In genomic region chr10:79431891-79432831, GRCh38 we compare ENCODE assay signal across 12 cellular contexts. TPM values are rescaled to one million over a fixed set of nuclear protein-coding genes. Genes with fewer than 3 reads are reported as not detected.
DNase-seq lines count a peak whose midpoint lies in the region; ATAC-seq and TF ChIP-seq lines count a peak whose summit lies in the region.
"Had no signal": no experiment of that assay in that cellular context is flagged by ENCODE, and none has a peak within 500 bp of the region (broad histone marks: within the 10 kb centered on the region; RNA-seq: fewer than 3 reads in every experiment).

No MANE protein-coding gene starts in this region.

- H4K20me1 ChIP-seq in IMR-90 (ENCODE audit: insufficient read depth, low read length) (peaks cover 3% of the 10 kb centered on the region; the same call in 1 of the 2 replicates), neural progenitor cell (ENCODE audit: low read depth) (peaks cover 11% of the 10 kb centered on the region)

- no peak for TF ChIP-seq CTCF in IMR-90 (conservative IDR thresholded peaks at IDR 0.05; ENCODE audit: low read depth, low read length)
- TF ChIP-seq CTCF in esophagus muscularis mucosa (IDR thresholded peaks at IDR 0.05), result no peak
- no peak for TF ChIP-seq CTCF in neural progenitor cell (IDR thresholded peaks at IDR 0.05)
- TF ChIP-seq CTCF in thoracic aorta (IDR thresholded peaks at IDR 0.05), result no peak

- 0 out of 2 replicates have a peak overlapping the region, but pooled peaks have one; percentile 3 for H2BK20ac ChIP-seq in IMR-90 (ENCODE audit: low read depth, low read length)

- TF ChIP-seq RAD21 in IMR-90 (IDR thresholded peaks at IDR 0.05; ENCODE audit: low read length), result no peak

- peak overlapping the region; percentile 59; the same call in 1 of the 2 replicates for H2AK5ac ChIP-seq in IMR-90 (ENCODE audit: low read depth, low read length)

- dilution Hi-C loops in IMR-90 (cut with HindIII; ENCODE audit: low sequenced_read_pairs, unreplicated experiment), result no loop called here

- H3K4me1 ChIP-seq in IMR-90 (ENCODE audit: control insufficient read depth, insufficient read depth, low read length) (peaks cover 65% of the 10 kb centered on the region), esophagus muscularis mucosa (peaks cover 66 to 76% (median 75%) of the 10 kb centered on the region in 4 donors), neural progenitor cell (peaks cover 22% of the 10 kb centered on the region), thoracic aorta (ENCODE audit: control insufficient read depth in 1 of 2, low read depth in 2 of 2) (peaks cover 34 to 65% of the 10 kb centered on the region in 2 donors)
- H3K4me1 ChIP-seq: parathyroid adenoma had no signal

- peaks cover 45% of the 10 kb centered on the region for H3K9me1 ChIP-seq in IMR-90 (ENCODE audit: insufficient read depth, low read length)

- H2BK15ac ChIP-seq in IMR-90 (ENCODE audit: low read depth, low read length), result no peak overlapping the region

- peak overlapping the region; percentile 35; the same call in 1 of the 2 replicates for H4K5ac ChIP-seq in IMR-90 (ENCODE audit: low read depth, low read length)

- POLR2A ChIA-PET in IMR-90 (lab: Charles Lee; ENCODE audit: unreplicated experiment), result no interaction called here

- peaks cover 51 to 83% of the 10 kb centered on the region in 2 experiments for H3K79me1 ChIP-seq in IMR-90 (ENCODE audit: low read depth in 1 of 2, low read length in 2 of 2)

- H3K14ac ChIP-seq in IMR-90 (replicated peaks; ENCODE audit: low read depth, low read length), result peak overlapping the region; percentile 36

- H2BK5ac ChIP-seq in IMR-90 (ENCODE audit: low read depth, low read length, poor library complexity, severe bottlenecking), result peak overlapping the region; percentile 15

- peak overlapping the region; percentile 78 for H3K4ac ChIP-seq in IMR-90 (ENCODE audit: low read depth, low read length)

- BruUV-seq in IMR-90 (replicated peaks; lab: Mats Ljungman, UMichigan), result no TSS peak

- H2AK9ac ChIP-seq in IMR-90 (replicated peaks; ENCODE audit: low read depth, low read length, poor library complexity), result peak overlapping the region; percentile 60

- H3K4me3 Mint-ChIP-seq in neural progenitor cell, result no peak overlapping the region
- H3K4me3 Mint-ChIP-seq: activated T-cell treated with anti-CD3 and anti-CD28 coated beads, Interleukin-2, amount 50 U/mL, for 4 hours; CD8-positive, alpha-beta T cell had no signal

- no peaks in the 10 kb centered on the region for H3K9me3 Mint-ChIP-seq in neural progenitor cell
- H3K9me3 Mint-ChIP-seq: activated T-cell treated with anti-CD3 and anti-CD28 coated beads, Interleukin-2, amount 50 U/mL, for 4 hours had no signal

- no peaks in the 10 kb centered on the region for H3F3A ChIP-seq in neural progenitor cell (ENCODE audit: low read depth)

- peaks cover 4% of the 10 kb centered on the region for H3K27me3 Mint-ChIP-seq in neural progenitor cell (ENCODE audit: insufficient read depth, low read depth)

- peak overlapping the region; percentile 60 for H2BK120ac ChIP-seq in IMR-90 (ENCODE audit: low read depth, low read length)

- H3K36me3 Mint-ChIP-seq in neural progenitor cell, result peaks cover 2% of the 10 kb centered on the region
- H3K36me3 Mint-ChIP-seq: CD8-positive, alpha-beta T cell had no signal

- H3K4me3 ChIP-seq in IMR-90 (ENCODE audit: insufficient read depth, low read depth, low read length) (no peak overlapping the region), esophagus muscularis mucosa (no peak overlapping the region), neural progenitor cell (no peak overlapping the region), thoracic aorta (no peak overlapping the region)

- peak overlapping the region; percentile 36; the same call in 1 of the 2 replicates for H3K18ac ChIP-seq in IMR-90 (ENCODE audit: low read depth, low read length)

- H3K56ac ChIP-seq in IMR-90 (ENCODE audit: extremely low read depth, insufficient read depth, low read length), result 0 out of 2 replicates have a peak overlapping the region, but pooled peaks have one; percentile 9

- no peaks in the 10 kb centered on the region for H3K79me2 ChIP-seq in neural progenitor cell (ENCODE audit: low read depth)

- TF ChIP-seq EP300 in esophagus muscularis mucosa (IDR thresholded peaks at IDR 0.05), result no peak

- H3K23ac ChIP-seq in IMR-90 (ENCODE audit: low read depth, low read length), result 0 out of 2 replicates have a peak overlapping the region, but pooled peaks have one; percentile 1

- no peak for TF ChIP-seq POLR2A in IMR-90 (IDR thresholded peaks at IDR 0.05; ENCODE audit: low read depth, low read length)
- TF ChIP-seq POLR2A in esophagus muscularis mucosa (IDR thresholded peaks at IDR 0.05; ENCODE audit: low read depth), result no peak

- DNase-seq in IMR-90, result peak; percentile 53
- DNase-seq in esophagus muscularis mucosa (ENCODE audit: extremely low spot score), result no peak
- DNase-seq in neural progenitor cell (ENCODE audit: low spot score), result peak; percentile 23
- no peak for DNase-seq in thoracic aorta (ENCODE audit: low spot score)
- no peak for DNase-seq in OCI-M2 (lab: John Stamatoyannopoulos, UW; ENCODE audit: unreplicated experiment)
- DNase-seq in NCI-H2196 (lab: John Stamatoyannopoulos, UW; ENCODE audit: unreplicated experiment), result no peak
- DNase-seq in SIG-M5 (lab: John Stamatoyannopoulos, UW), result no peak
- DNase-seq in activated CD8-positive, alpha-beta memory T cell treated with anti-CD3 and anti-CD28 coated beads for 24 hours, result no peak
- DNase-seq: activated T-cell treated with anti-CD3 and anti-CD28 coated beads, Interleukin-2, amount 50 U/mL, for 4 hours; CD8-positive, alpha-beta T cell; stimulated activated CD4-positive, alpha-beta T cell treated with anti-CD3 and anti-CD28 coated beads, Interleukin-1b, Interleukin-23, amount 100 ng/mL, for 48 hours had no signal

- intact Hi-C loops in IMR-90 (cut with micrococcal nuclease) (no loop called here), esophagus muscularis mucosa (cut with DNase I) (no loop called here)

- ATAC-seq in IMR-90 (ENCODE audit: low read depth) (peak; percentile 63), thoracic aorta (ENCODE audit: insufficient number of reproducible peaks, low FRiP score, low read depth) (no peak)
- ATAC-seq: activated T-cell treated with anti-CD3 and anti-CD28 coated beads, Interleukin-2, amount 50 U/mL, for 4 hours; CD8-positive, alpha-beta T cell had no signal

- H3K27ac ChIP-seq in IMR-90 (ENCODE audit: insufficient read depth, low read length), result peak overlapping the region; percentile 42; the same call in 1 of the 2 replicates
- peak overlapping the region; percentile 94 to 97 (median 96) for H3K27ac ChIP-seq in esophagus muscularis mucosa (replicated peaks in 1 of 4)
- no peak overlapping the region for H3K27ac ChIP-seq in neural progenitor cell
- peak overlapping the region; percentile 55 to 91 for H3K27ac ChIP-seq in thoracic aorta
- H3K27ac ChIP-seq: parathyroid adenoma had no signal

- no peak overlapping the region for H3K9ac ChIP-seq in IMR-90 (ENCODE audit: low read depth, low read length)
- H3K9ac ChIP-seq in neural progenitor cell, result no peak overlapping the region
- H3K9ac ChIP-seq: parathyroid adenoma had no signal

- peak overlapping the region; percentile 73 for H4K91ac ChIP-seq in IMR-90 (ENCODE audit: insufficient read depth, low read depth, low read length)

- H3K4me1 Mint-ChIP-seq in neural progenitor cell, result peaks cover 15% of the 10 kb centered on the region

- H3K27me3 ChIP-seq in IMR-90 (ENCODE audit: control insufficient read depth, insufficient read depth, low read length), result no peaks in the 10 kb centered on the region
- H3K27me3 ChIP-seq in esophagus muscularis mucosa, result no peaks in the 10 kb centered on the region
- H3K27me3 ChIP-seq in neural progenitor cell, result no peaks in the 10 kb centered on the region
- H3K27me3 ChIP-seq in thoracic aorta (replicated peaks; ENCODE audit: insufficient read depth), result no peaks in the 10 kb centered on the region

- H3K9me3 ChIP-seq in IMR-90 (ENCODE audit: control insufficient read depth, insufficient read depth, low read length), result no peaks in the 10 kb centered on the region
- H3K9me3 ChIP-seq in esophagus muscularis mucosa, result no peaks in the 10 kb centered on the region
- H3K9me3 ChIP-seq in neural progenitor cell (ENCODE audit: low read depth), result no peaks in the 10 kb centered on the region
- H3K9me3 ChIP-seq in thoracic aorta, result no peaks in the 10 kb centered on the region

- in situ Hi-C loops in IMR-90 (cut with MboI; ENCODE audit: low sequenced_read_pairs), result no loop called here

- CTCF ChIA-PET in IMR-90 (lab: Yijun Ruan, JAX), result no interaction called here

- peak overlapping the region; percentile 37 for H2AFZ ChIP-seq in IMR-90 (replicated peaks; ENCODE audit: low read length, poor library complexity)
- no peak overlapping the region for H2AFZ ChIP-seq in neural progenitor cell (replicated peaks)
- H2AFZ ChIP-seq: parathyroid adenoma had no signal

- H3K4me2 ChIP-seq in IMR-90 (ENCODE audit: low read depth, low read length) (no peak overlapping the region; the same call in 1 of the 2 replicates), neural progenitor cell (no peak overlapping the region)

- H3K36me3 ChIP-seq in IMR-90 (ENCODE audit: control insufficient read depth, insufficient read depth, low read length) (peaks cover 52% of the 10 kb centered on the region), esophagus muscularis mucosa (peaks cover 0 to 58% (median 35%) of the 10 kb centered on the region in 4 donors), neural progenitor cell (no peaks in the 10 kb centered on the region), thoracic aorta (no peaks in the 10 kb centered on the region)

- H3K27ac Mint-ChIP-seq in neural progenitor cell, result no peak overlapping the region
- H3K27ac Mint-ChIP-seq: CD8-positive, alpha-beta T cell had no signal

- H4K8ac ChIP-seq in IMR-90 (ENCODE audit: low read depth in 2 of 2, low read length in 2 of 2), result peak overlapping the region; percentile 25 to 34; a peak in 2 of 4 replicates

- WGBS in IMR-90 (ENCODE audit: extremely low coverage in 2 of 2, insufficient read length in 1 of 2), 2 experiments, result 93% methylated on average over 5 of the region's 17 CpGs; no CpG with 5 or more reads in 1 of the 2 experiments
- 79% methylated on average over 13 of the region's 17 CpGs for WGBS in esophagus muscularis mucosa

TF ChIP-seq in IMR-90, 13 proteins besides CTCF, POLR2A, EP300 and RAD21:
- TF ChIP-seq MAZ (IDR thresholded peaks at IDR 0.05; ENCODE audit: borderline replicate concordance, low read depth, low read length), result peak; percentile 45; the same call in 1 of the 2 replicates
- no peak for TF ChIP-seq MXI1 (IDR thresholded peaks at IDR 0.05; ENCODE audit: borderline replicate concordance, low read depth, low read length)

RNA-seq across cellular contexts. Expression of gene ZCCHC24, which starts 13.3 kb away (rescaled TPM):
- 12.2 and 15.1 TPM in 2 replicates for total RNA-seq in IMR-90 (2012; rRNA removed)
- polyA plus RNA-seq in IMR-90 (2012; rRNA removed), result 25.9 and 29.9 TPM in 2 replicates
- polyA plus RNA-seq in IMR-90 (2012; cell fraction: cytosol; rRNA removed), result 19.8 and 29.3 TPM in 2 replicates
- polyA plus RNA-seq in IMR-90 (2012; cell fraction: nucleus; rRNA removed; ENCODE audit: low replicate concordance), result 22.4 and 28.3 TPM in 2 replicates
- 100 to 1,000 TPM; 100 to 156 (median 120) TPM for total RNA-seq in esophagus muscularis mucosa
- 5.9 and 10.7 TPM in 2 replicates for total RNA-seq in neural progenitor cell (ENCODE audit: low replicate concordance)
- 10 to 100 TPM; 66.9 to 82.9 TPM for total RNA-seq in thoracic aorta

Comparison
In these comparisons a context has a peak if more than half of its experiments do, and no peak if none do; other contexts are left out.
1. DNase-seq: peak in IMR-90 (single experiment) and neural progenitor cell (single experiment); none in esophagus muscularis mucosa (single experiment), thoracic aorta (single experiment), OCI-M2 (single experiment), NCI-H2196 (single experiment), SIG-M5 (single experiment) and activated CD8-positive, alpha-beta memory T cell treated with anti-CD3 and anti-CD28 coated beads for 24 hours (single experiment).